ENCODE assay signal across 30 cellular contexts in the genomic region with DNA sequence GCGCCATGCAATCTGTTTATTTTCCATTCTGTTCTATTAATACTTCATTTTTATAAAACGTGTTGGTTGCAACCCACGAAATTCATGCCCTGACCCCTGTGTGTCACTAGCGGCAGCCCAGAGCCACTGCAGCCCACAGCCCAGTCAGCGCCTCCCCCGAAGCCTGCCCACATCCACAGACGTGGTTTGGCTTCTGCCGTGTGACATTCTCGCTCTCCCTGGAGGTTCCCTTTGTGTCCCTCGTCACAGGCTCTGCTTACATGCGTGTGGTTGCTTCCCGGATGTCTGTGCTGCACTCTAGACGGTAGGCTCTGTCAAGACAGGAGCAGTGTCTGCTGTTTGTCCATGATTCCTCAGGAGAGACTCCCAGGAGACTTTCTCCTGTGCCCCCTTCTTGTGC. TPM values are rescaled to one million over a fixed set of nuclear protein-coding genes. Genes with fewer than 3 reads are reported as not detected.
"Had no signal": no experiment of that assay in that cellular context is flagged by ENCODE, and none has a peak within 500 bp of the region (broad histone marks: within the 10 kb centered on the region; RNA-seq: fewer than 3 reads in every experiment).

No MANE protein-coding gene starts in this region.

- H3K4me1 ChIP-seq: foreskin keratinocyte, gastroesophageal sphincter, heart right ventricle, lower lobe of right lung, pancreas, right lobe of liver, testis, tibial artery had no signal

- H3K27me3 ChIP-seq: foreskin keratinocyte, neutrophil, pancreas, right lobe of liver, testis had no signal

- H3K36me3 ChIP-seq: gastroesophageal sphincter, heart right ventricle, lower lobe of right lung, neutrophil, pancreas, right lobe of liver, tibial artery had no signal

- H3K4me3 ChIP-seq: dorsolateral prefrontal cortex, gastroesophageal sphincter, heart right ventricle, lower lobe of right lung, pancreas, right lobe of liver, testis, tibial artery had no signal

- H3K27ac Mint-ChIP-seq: natural killer cell; stimulated activated memory B cell treated with anti-CD40 and anti-IgM and Interleukin-4, amounts not matched to agents 10 μg/mL and 1 μg/mL and 100 μg/mL, for 72 hours; type B pancreatic cell had no signal

- DNase-seq: dorsolateral prefrontal cortex; effector CD4-positive, alpha-beta T cell; foreskin keratinocyte; heart right ventricle; hippocampal formation; left colon; left ventricle myocardium superior; lower lobe of right lung; natural killer cell; pancreas; right lobe of liver; stimulated activated CD4-positive, alpha-beta T cell treated with anti-CD3 and anti-CD28 coated beads, Interleukin-2, amount 100 ng/mL, for 24 hours; stimulated activated CD4-positive, alpha-beta T cell treated with anti-CD3 and anti-CD28 coated beads, Interleukin-4, amount 100 ng/mL, for 24 hours; stimulated activated naive CD8-positive, alpha-beta T cell treated with anti-CD3 and anti-CD28 coated beads, Interleukin-15, Interleukin-2, amounts not matched to agents 100 U/mL and 50 U/mL, for 24 hours; substantia nigra; testis; tibial artery had no signal

- H3K27ac ChIP-seq: dorsolateral prefrontal cortex, epithelial cell of prostate, foreskin keratinocyte, gastroesophageal sphincter, heart right ventricle, lower lobe of right lung, neutrophil, pancreas, right lobe of liver, testis, tibial artery had no signal

- H3K4me1 Mint-ChIP-seq: natural killer cell; stimulated activated memory B cell treated with anti-CD40 and anti-IgM and Interleukin-4, amounts not matched to agents 10 μg/mL and 1 μg/mL and 100 μg/mL, for 72 hours had no signal

- H3K4me3 Mint-ChIP-seq: natural killer cell; stimulated activated memory B cell treated with anti-CD40 and anti-IgM and Interleukin-4, amounts not matched to agents 10 μg/mL and 1 μg/mL and 100 μg/mL, for 72 hours; type B pancreatic cell had no signal

- H3K27me3 Mint-ChIP-seq: stimulated activated memory B cell treated with anti-CD40 and anti-IgM and Interleukin-4, amounts not matched to agents 10 μg/mL and 1 μg/mL and 100 μg/mL, for 72 hours had no signal

- H3K9me3 ChIP-seq: lower lobe of right lung, neutrophil, pancreas, right lobe of liver, testis had no signal

- H3K36me3 Mint-ChIP-seq: natural killer cell; stimulated activated memory B cell treated with anti-CD40 and anti-IgM and Interleukin-4, amounts not matched to agents 10 μg/mL and 1 μg/mL and 100 μg/mL, for 72 hours; type B pancreatic cell had no signal

RNA-seq across cellular contexts. Expression of a gene that starts 37.0 kb away (rescaled TPM):
- total RNA-seq: esophagus mucosa, fibroblast of lung, gastroesophageal sphincter, heart right ventricle, left ventricle myocardium superior, lower lobe of right lung, mesenteric fat pad, mononuclear cell, natural killer cell, pancreas, posterior vena cava, pulmonary artery endothelial cell, right lobe of liver had no signal
- polyA plus RNA-seq: fibroblast of lung, neural cell, pancreas, urinary bladder had no signal
